Comparison of ENCODE assay signal across 8 cellular contexts in the genomic region with DNA sequence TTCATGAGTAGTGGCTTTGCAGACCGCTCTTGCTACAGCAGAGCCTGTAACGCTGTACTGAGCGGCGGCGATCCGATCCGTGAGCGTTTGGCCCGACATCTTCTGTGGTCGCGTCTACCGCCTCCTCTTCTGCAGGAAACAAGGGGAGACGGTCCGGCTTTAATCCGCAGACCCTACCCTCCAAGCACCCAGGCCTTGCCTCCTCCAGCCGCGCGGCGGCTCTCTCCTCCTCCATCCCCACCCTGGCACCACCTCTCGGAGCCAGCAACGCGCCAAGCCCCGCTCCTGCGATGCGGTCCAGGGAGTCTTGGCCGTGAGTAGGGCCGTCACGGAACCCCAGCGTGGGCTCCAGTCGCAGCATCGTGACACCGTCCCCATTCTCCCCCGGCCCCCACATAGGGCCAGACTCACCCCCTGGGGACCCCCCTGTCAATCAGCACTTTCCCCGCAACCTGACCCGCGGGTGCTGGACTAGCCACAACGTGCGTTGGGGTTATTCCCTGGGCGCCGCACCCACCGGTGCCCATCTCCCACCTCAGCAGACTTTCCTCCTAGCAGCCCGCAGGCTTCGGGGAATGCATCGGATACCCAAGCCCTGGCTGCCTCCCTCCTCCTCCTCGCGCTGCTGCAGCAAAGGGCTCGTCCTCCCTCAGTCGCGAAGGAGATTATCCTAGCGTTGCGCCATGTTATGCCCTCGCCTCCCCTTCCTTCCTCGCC. TPM values are rescaled to one million over a fixed set of nuclear protein-coding genes. Genes with fewer than 3 reads are reported as not detected.
DNase-seq lines count a peak whose midpoint lies in the region; ATAC-seq and TF ChIP-seq lines count a peak whose summit lies in the region.

No MANE protein-coding gene starts in this region.

- no peak overlapping the region for H3K9ac ChIP-seq in SK-N-SH
- H3K9ac ChIP-seq in skeletal muscle satellite cell (ENCODE audit: low read depth, low read length) = no peak overlapping the region

- CTCF ChIA-PET in SK-N-SH (lab: Yijun Ruan, JAX) = interaction anchor here (1.0 to 1.4 kb wide), 4 partner anchors 93 to 511 kb away, joined by 3 to 7 read pairs (median 3); no protein-coding TSS in a partner anchor

- H3K9me2 ChIP-seq in SK-N-SH = no peaks in the 10 kb centered on the region

- H3K36me3 ChIP-seq in SK-N-SH (replicated peaks in 1 of 2; ENCODE audit: control insufficient read depth in 1 of 2, insufficient read depth in 2 of 2, low read length in 1 of 2) = peaks cover 0 to 3% of the 10 kb centered on the region in 2 experiments
- no peaks in the 10 kb centered on the region for H3K36me3 ChIP-seq in right atrium auricular region
- H3K36me3 ChIP-seq in skeletal muscle satellite cell (ENCODE audit: insufficient read depth, low read length) = no peaks in the 10 kb centered on the region

- peak; percentile 79 for DNase-seq in SK-N-SH
- no peak for DNase-seq in right atrium auricular region (ENCODE audit: low spot score)
- DNase-seq in SKM-1 treated with dmso at 0.1 percent for 144 hours (lab: John Stamatoyannopoulos, UW; ENCODE audit: unreplicated experiment) = no peak
- no peak for DNase-seq in stimulated activated CD4-positive, alpha-beta T cell treated with anti-CD3 and anti-CD28 coated beads, Interleukin-1b, Interleukin-23, amount 100 ng/mL, for 48 hours
- DNase-seq in activated CD4-positive, CD25-positive, alpha-beta regulatory T cell (lab: John Stamatoyannopoulos, UW) = no peak

- H3K4me1 ChIP-seq in SK-N-SH (ENCODE audit: control insufficient read depth in 1 of 2, insufficient read depth in 2 of 2, low read depth in 1 of 2, low read length in 1 of 2) (peaks cover 0 to 5% of the 10 kb centered on the region in 2 experiments; a peak in 2 of 4 replicates), right atrium auricular region (peaks cover 0 to 16% of the 10 kb centered on the region in 2 donors), skeletal muscle satellite cell (ENCODE audit: control insufficient read depth, insufficient read depth, low read length) (peaks cover 5% of the 10 kb centered on the region)

- H3K4me3 ChIP-seq in SK-N-SH (ENCODE audit: low read depth in 2 of 2, low read length in 1 of 2) (peak overlapping the region; percentile 60 to 61), right atrium auricular region (peak overlapping the region; percentile 26 to 55), skeletal muscle satellite cell (ENCODE audit: low read length) (peak overlapping the region; percentile 69)

- H3K27me3 ChIP-seq in SK-N-SH (ENCODE audit: insufficient read depth) (peaks cover 30% of the 10 kb centered on the region; the same call in 1 of the 2 replicates), right atrium auricular region (peaks cover 0 to 11% of the 10 kb centered on the region in 2 donors), skeletal muscle satellite cell (ENCODE audit: control insufficient read depth, insufficient read depth, low read length) (peaks cover 40% of the 10 kb centered on the region)

- TF ChIP-seq CTCF in SK-N-SH (IDR thresholded peaks at IDR 0.05) (no peak), right atrium auricular region (IDR thresholded peaks at IDR 0.05) (no peak)

- H3K4me2 ChIP-seq in SK-N-SH = peak overlapping the region; percentile 82
- H3K4me2 ChIP-seq in skeletal muscle satellite cell (ENCODE audit: low read length) = peak overlapping the region; percentile 89

- H3K9me3 ChIP-seq in SK-N-SH (peaks cover 7% of the 10 kb centered on the region; the same call in 1 of the 2 replicates), right atrium auricular region (peaks cover 0 to 7% of the 10 kb centered on the region in 2 donors), skeletal muscle satellite cell (replicated peaks; ENCODE audit: low read length) (no peaks in the 10 kb centered on the region)

- H3F3A ChIP-seq in SK-N-SH (replicated peaks; ENCODE audit: insufficient read depth) = no peaks in the 10 kb centered on the region

- H3K27ac ChIP-seq in SK-N-SH (ENCODE audit: low read depth in 2 of 2, low read length in 1 of 2) (peak overlapping the region in 1 of 2 experiments; percentile 87; a peak in 2 of 4 replicates), right atrium auricular region (no peak overlapping the region)

- H2AFZ ChIP-seq in SK-N-SH (ENCODE audit: low read depth) = peak overlapping the region; percentile 41; the same call in 1 of the 2 replicates

- POLR2A ChIA-PET in SK-N-SH (lab: Yijun Ruan, JAX) = interaction anchor here (1.4 to 2.3 kb wide), 4 partner anchors 12 to 152 kb away, joined by 4 to 15 read pairs (median 10); a partner anchor contains a TSS

- peak; percentile 39 for TF ChIP-seq RAD21 in SK-N-SH (IDR thresholded peaks at IDR 0.05; ENCODE audit: low read length)

- 21% methylated on average over 42 of the region's 53 CpGs for WGBS in SK-N-SH (ENCODE audit: low lambda C conversion rate)

- no peak for TF ChIP-seq EP300 in SK-N-SH (IDR thresholded peaks at IDR 0.05; ENCODE audit: borderline replicate concordance in 1 of 2, low read depth in 1 of 2, low read length in 1 of 2)

- peak; percentile 2 for ATAC-seq in GM19372 (IDR thresholded peaks at IDR 0.05; ENCODE audit: low read depth, unreplicated experiment)
- ATAC-seq in HG03175 (IDR thresholded peaks at IDR 0.05; ENCODE audit: unreplicated experiment) = no peak

- H4K20me1 ChIP-seq in SK-N-SH (ENCODE audit: insufficient read depth) = no peaks in the 10 kb centered on the region

- H3K79me2 ChIP-seq in SK-N-SH (ENCODE audit: insufficient read depth) = no peaks in the 10 kb centered on the region

TF ChIP-seq in SK-N-SH, 30 proteins besides CTCF, POLR2A, EP300 and RAD21:
- TF ChIP-seq MXI1 (IDR thresholded peaks at IDR 0.05; ENCODE audit: low read depth, low read length) = peak; percentile 71
- no peak for TF ChIP-seq SIN3A (IDR thresholded peaks at IDR 0.05; ENCODE audit: borderline replicate concordance, low read depth, low read length)
- TF ChIP-seq NFIC (IDR thresholded peaks at IDR 0.05; ENCODE audit: borderline replicate concordance) = no peak
- TF ChIP-seq CHD2 (IDR thresholded peaks at IDR 0.05; ENCODE audit: low read length, partially characterized antibody) = peak; percentile 14
- TF ChIP-seq EZH2phosphoT487 (IDR thresholded peaks at IDR 0.05; ENCODE audit: borderline replicate concordance, low read depth) = no peak
- TF ChIP-seq GABPA (IDR thresholded peaks at IDR 0.05; ENCODE audit: low read depth) = no peak

RNA-seq across cellular contexts. Expression of a gene that starts 0.9 kb away (rescaled TPM):
- 0.64 and 2.0 TPM in 2 replicates for polyA plus RNA-seq in SK-N-SH (2012; rRNA removed)
- 1.2 and 3.3 TPM in 2 replicates for polyA plus RNA-seq in SK-N-SH (2012; cell fraction: cytosol; rRNA removed)
- 2.9 and 4.9 TPM in 2 replicates for polyA plus RNA-seq in SK-N-SH (2012; cell fraction: nucleus; rRNA removed)
- under 1 TPM; 0.20 to 0.26 TPM for total RNA-seq in right atrium auricular region
- 0.22 and 0.51 TPM in 2 replicates for total RNA-seq in skeletal muscle satellite cell (2012; rRNA removed)
